In the genomic region with DNA sequence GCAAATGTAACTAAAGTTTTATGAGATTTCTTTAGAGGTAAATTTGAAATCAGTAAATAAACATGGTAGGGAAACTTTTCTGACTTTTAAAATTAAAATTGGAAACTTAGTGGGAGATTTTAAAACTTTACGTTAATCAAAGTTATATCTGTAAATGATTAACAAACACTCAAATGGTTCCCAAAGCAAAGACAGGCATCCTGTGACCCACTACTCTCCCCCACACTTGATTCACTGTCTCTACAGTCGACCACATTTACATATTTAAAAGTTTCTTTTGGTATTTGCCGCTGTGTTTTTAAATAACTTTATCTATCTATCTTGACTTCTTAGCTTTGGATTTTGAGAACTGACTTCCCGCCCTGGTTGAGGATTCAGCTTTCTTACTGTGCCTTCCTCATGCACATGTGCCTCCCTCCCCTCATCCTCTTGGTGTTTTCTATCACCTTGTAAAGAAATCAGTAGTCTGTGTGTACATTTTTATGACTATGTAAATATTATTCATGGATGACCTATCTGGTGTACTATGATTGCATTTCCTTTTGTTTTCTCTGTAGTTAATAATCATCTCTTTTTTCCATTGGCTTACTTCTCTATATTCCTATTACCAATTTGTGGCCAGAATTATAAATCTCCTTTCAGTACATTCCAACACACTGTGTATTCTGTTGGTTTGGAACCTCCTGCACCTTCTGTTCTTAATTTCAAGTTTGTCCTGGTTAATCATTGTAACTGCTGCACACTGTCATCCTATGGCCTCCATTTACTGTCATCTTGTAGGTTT, we compare ENCODE assay signal across 22 cellular contexts.
DNase-seq lines count a peak whose midpoint lies in the region; ATAC-seq, FAIRE-seq and TF ChIP-seq lines count a peak whose summit lies in the region.
"Had no signal": no experiment of that assay in that cellular context is flagged by ENCODE, and none has a peak within 500 bp of the region (broad histone marks: within the 10 kb centered on the region; RNA-seq: fewer than 3 reads in every experiment).

No MANE protein-coding gene starts in this region.

- peaks cover 28% of the 10 kb centered on the region for H4K20me1 ChIP-seq in GM23338 (replicated peaks; ENCODE audit: insufficient read depth)

- peaks cover 99% of the 10 kb centered on the region for H3K79me2 ChIP-seq in GM23338 (replicated peaks; ENCODE audit: insufficient read depth)

- H3K27ac ChIP-seq in GM23338 (ENCODE audit: low read depth) (peak overlapping the region; percentile 55), pancreas (peak overlapping the region in 2 of 4 donors; percentile 45 to 55)
- H3K27ac ChIP-seq: gastrocnemius medialis, lower lobe of right lung, prostate gland, suprapubic skin had no signal

- H3K36me3 ChIP-seq in GM23338 (ENCODE audit: insufficient read depth): no peaks in the 10 kb centered on the region
- no peaks in the 10 kb centered on the region for H3K36me3 ChIP-seq in pancreas
- H3K36me3 ChIP-seq: gastrocnemius medialis, lower lobe of right lung, prostate gland, suprapubic skin had no signal

- H3K27me3 ChIP-seq in GM23338 (ENCODE audit: insufficient read depth): no peaks in the 10 kb centered on the region
- no peaks in the 10 kb centered on the region for H3K27me3 ChIP-seq in pancreas
- H3K27me3 ChIP-seq: gastrocnemius medialis, suprapubic skin had no signal

- no peaks in the 10 kb centered on the region for H3K9me2 ChIP-seq in GM23338 (ENCODE audit: insufficient read depth)

- H3K9me3 Mint-ChIP-seq in GM23338: no peaks in the 10 kb centered on the region; the same call in 2 of the 3 replicates
- H3K9me3 Mint-ChIP-seq: activated CD4-positive, alpha-beta memory T cell treated with anti-CD3 and anti-CD28 coated beads for 36 hours had no signal

- 12 to 21% methylated on average over 4 of the region's 4 CpGs for WGBS in pancreas, 2 donors

- H3K4me2 ChIP-seq in GM23338: peak overlapping the region; percentile 41; the same call in 1 of the 2 replicates

- H3K4me3 ChIP-seq in GM23338 (no peak overlapping the region), pancreas (no peak overlapping the region)
- H3K4me3 ChIP-seq: gastrocnemius medialis, K562, lower lobe of right lung, prostate gland, suprapubic skin had no signal

- no peaks in the 10 kb centered on the region for H3K9me3 ChIP-seq in pancreas
- H3K9me3 ChIP-seq: gastrocnemius medialis, lower lobe of right lung, prostate gland, suprapubic skin had no signal

- 0 out of 2 replicates have a peak, but pooled peaks cover 3% of the 10 kb centered on the region for H3F3A ChIP-seq in GM23338 (replicated peaks; ENCODE audit: low read depth)

- H3K4me1 ChIP-seq in GM23338 (ENCODE audit: insufficient read depth) (peaks cover 75% of the 10 kb centered on the region), pancreas (peaks cover 32 to 41% (median 40%) of the 10 kb centered on the region in 3 donors)
- H3K4me1 ChIP-seq: prostate gland had no signal

- H3K4me1 Mint-ChIP-seq in GM23338: peaks cover 62% of the 10 kb centered on the region
- H3K4me1 Mint-ChIP-seq: naive B cell had no signal

- ATAC-seq in GM23338 (no peak), pancreas (peak; percentile 73 to 85 (median 76)), HG02623 (IDR thresholded peaks at IDR 0.05; ENCODE audit: unreplicated experiment) (no peak), HG02678 (IDR thresholded peaks at IDR 0.05; ENCODE audit: unreplicated experiment) (no peak), GM18868 (IDR thresholded peaks at IDR 0.05; ENCODE audit: unreplicated experiment) (no peak)
- ATAC-seq: gastrocnemius medialis, K562 had no signal

- no peak for TF ChIP-seq CTCF in GM23338 (conservative IDR thresholded peaks at IDR 0.05; ENCODE audit: low read depth in 2 of 2)
- no peak for TF ChIP-seq CTCF in pancreas (IDR thresholded peaks at IDR 0.05)

- peak overlapping the region; percentile 22; the same call in 2 of the 3 replicates for H3K4me3 Mint-ChIP-seq in GM23338
- H3K4me3 Mint-ChIP-seq: activated CD4-positive, alpha-beta memory T cell treated with anti-CD3 and anti-CD28 coated beads for 36 hours; naive B cell had no signal

- no peak overlapping the region for H2AFZ ChIP-seq in GM23338

- intact Hi-C loops in pancreas (cut with DNase I): loop anchor here in 1 of 3 donors (10.0 kb wide), 1 partner anchor 57 kb away; no protein-coding TSS in a partner anchor

- no peak for DNase-seq in GM23338 (ENCODE audit: low spot score)
- peak; percentile 58 for DNase-seq in RCC 7860 (ENCODE audit: low spot score)
- peak; percentile 48 for DNase-seq in glomerular visceral epithelial cell (ENCODE audit: extremely low spot score)
- peak in 1 of 6 donors; percentile 26 for DNase-seq in pancreas
- no peak for DNase-seq in cerebellar nuclear complex (lab: John Stamatoyannopoulos, UW)
- DNase-seq: activated CD4-positive, alpha-beta memory T cell treated with anti-CD3 and anti-CD28 coated beads for 36 hours; activated naive CD4-positive, alpha-beta T cell treated with anti-CD3 and anti-CD28 coated beads, Interleukin-2, amount 50 U/mL, for 16 hours; activated T-cell treated with anti-CD3 and anti-CD28 coated beads, Interleukin-2, amount 50 U/mL, for 1 hour; COR-L47; cortex of kidney; gastrocnemius medialis; lower lobe of right lung; naive B cell; NCI-H2081 treated with DMSO at 0.1 percent for 48 hours; stimulated activated CD4-positive, alpha-beta T cell treated with anti-CD3 and anti-CD28 coated beads, Interleukin-12 subunit alpha, Interleukin-12 subunit beta, amount 100 ng/mL, for 4 hours had no signal

- FAIRE-seq in RCC 7860 (lab: Jason Lieb, UNC) (peak; percentile 80), pancreas (lab: Jason Lieb, UNC) (no peak)
- FAIRE-seq: GM12892, K562 had no signal

- no peaks in the 10 kb centered on the region for H3K36me3 Mint-ChIP-seq in GM23338 (ENCODE audit: low read depth)
- H3K36me3 Mint-ChIP-seq: activated CD4-positive, alpha-beta memory T cell treated with anti-CD3 and anti-CD28 coated beads for 36 hours; naive B cell had no signal

- H3K27me3 Mint-ChIP-seq in GM23338 (ENCODE audit: insufficient read depth, low read depth, poor library complexity): peaks cover 5% of the 10 kb centered on the region

- peak overlapping the region; percentile 10 for H3K27ac Mint-ChIP-seq in GM23338
- H3K27ac Mint-ChIP-seq: activated CD4-positive, alpha-beta memory T cell treated with anti-CD3 and anti-CD28 coated beads for 36 hours had no signal

TF ChIP-seq in GM23338, 12 proteins besides CTCF, POLR2A, EP300 and RAD21 (continues in another document):
- TF ChIP-seq ZNF331 (CRISPR knock-in tag; IDR thresholded peaks at IDR 0.05; ENCODE audit: low read depth) (no peak), ZNF114 (CRISPR knock-in tag; IDR thresholded peaks at IDR 0.05) (no peak), CREB1 (CRISPR knock-in tag; IDR thresholded peaks at IDR 0.05; ENCODE audit: low read depth) (no peak), NANOG (IDR thresholded peaks at IDR 0.05; ENCODE audit: borderline replicate concordance) (no peak)

Comparison
In these comparisons a context has a peak if more than half of its experiments do, and no peak if none do; other contexts are left out.
1. ATAC-seq: peak in pancreas (4 of 4); none in GM23338 (single experiment), HG02623 (single experiment), HG02678 (single experiment) and GM18868 (single experiment).
2. DNase-seq: peak in RCC 7860 (single experiment) and glomerular visceral epithelial cell (single experiment); none in GM23338 (single experiment) and cerebellar nuclear complex (0 of 2).